11 cellular contexts compared by ENCODE assay signal in the genomic region with DNA sequence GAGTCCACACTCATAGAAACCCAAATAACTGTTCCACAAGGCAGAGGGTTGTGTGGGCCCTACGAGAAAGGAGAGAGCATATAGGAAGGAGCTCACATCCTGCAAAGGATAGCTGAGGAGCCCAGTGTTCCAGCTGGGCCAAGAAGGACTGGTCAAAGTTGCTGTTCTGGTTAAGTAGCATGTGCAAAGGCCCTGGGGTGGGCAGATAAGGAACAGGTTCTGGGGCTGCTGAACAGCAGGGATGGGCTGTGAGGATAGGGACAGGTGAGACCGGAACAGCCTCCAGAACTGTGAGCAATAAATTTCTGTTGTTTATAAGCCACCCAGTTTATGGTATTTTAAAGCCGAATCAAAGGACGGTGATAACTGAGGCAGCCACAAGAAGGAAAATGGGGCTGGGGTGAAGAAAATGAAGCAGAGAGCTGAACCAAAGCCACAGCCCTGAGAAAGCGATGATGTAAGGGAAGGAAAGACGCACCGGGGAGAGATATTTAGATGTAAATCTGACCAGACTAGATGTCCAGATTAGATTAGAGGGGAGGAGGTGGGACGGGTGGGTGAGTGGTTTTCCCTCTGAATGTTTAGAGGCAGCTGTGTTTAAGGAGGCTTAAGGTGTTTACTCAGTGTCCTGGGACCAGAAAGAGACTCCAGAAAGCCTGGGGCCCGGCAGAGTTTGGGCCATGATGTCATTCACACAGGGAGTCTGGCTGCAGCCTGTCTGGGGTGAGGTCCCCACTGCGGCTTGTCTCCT.
A peak's percentile ranks its signal among the peaks of the same experiment; 100 is the strongest.
DNase-seq lines count a peak whose midpoint lies in the region; ATAC-seq and TF ChIP-seq lines count a peak whose summit lies in the region.
"Had no signal": no experiment of that assay in that cellular context is flagged by ENCODE, and none has a peak within 500 bp of the region (broad histone marks: within the 10 kb centered on the region; RNA-seq: fewer than 3 reads in every experiment).

No MANE protein-coding gene starts in this region.

- H3K27me3 Mint-ChIP-seq in central memory CD8-positive, alpha-beta T cell: no peaks in the 10 kb centered on the region

- DNase-seq in NCI-H69 (lab: John Stamatoyannopoulos, UW) (peak; percentile 70), mucosa of gallbladder (ENCODE audit: low spot score) (no peak), NCI-H1694 treated with DMSO at 0.1 percent for 48 hours (lab: John Stamatoyannopoulos, UW) (no peak), right atrium auricular region (ENCODE audit: low spot score) (no peak), MG63 (no peak)
- peak; percentile 35 to 45 for DNase-seq in activated CD8-positive, alpha-beta memory T cell treated with anti-CD3 and anti-CD28 coated beads for 4 hours (ENCODE audit: low read depth in 2 of 2)
- peak; percentile 39 to 51 for DNase-seq in central memory CD8-positive, alpha-beta T cell (ENCODE audit: low spot score in 2 of 2)
- DNase-seq in stimulated activated CD8-positive, alpha-beta memory T cell treated with anti-CD3 and anti-CD28 coated beads, Interleukin-2, amount 100 ng/mL, for 48 hours (ENCODE audit: low read depth in 2 of 2): peak; percentile 18 to 21
- DNase-seq: amniotic stem cell, mesendoderm had no signal

- no peaks in the 10 kb centered on the region for H3K27me3 ChIP-seq in right atrium auricular region
- H3K27me3 ChIP-seq in MG63: no peaks in the 10 kb centered on the region

- H3K27ac Mint-ChIP-seq in central memory CD8-positive, alpha-beta T cell (ENCODE audit: low read depth): peak overlapping the region; percentile 95

- ATAC-seq in central memory CD8-positive, alpha-beta T cell (replicated peaks; ENCODE audit: extremely low read depth, poor library complexity, severe bottlenecking): peak; percentile 84

- peak overlapping the region; percentile 18 for H3K4me3 Mint-ChIP-seq in central memory CD8-positive, alpha-beta T cell

- TF ChIP-seq CTCF in right atrium auricular region (IDR thresholded peaks at IDR 0.05): no peak

- H3K9me3 ChIP-seq in right atrium auricular region (peaks cover 0 to 20% of the 10 kb centered on the region in 2 donors), MG63 (no peaks in the 10 kb centered on the region)

- H3K4me1 Mint-ChIP-seq in central memory CD8-positive, alpha-beta T cell: peaks cover 26% of the 10 kb centered on the region

- H3K4me3 ChIP-seq in right atrium auricular region: no peak overlapping the region
- no peak overlapping the region for H3K4me3 ChIP-seq in MG63

- H3K36me3 Mint-ChIP-seq in central memory CD8-positive, alpha-beta T cell (ENCODE audit: insufficient read depth): peaks cover 3% of the 10 kb centered on the region

- H3K36me3 ChIP-seq in right atrium auricular region: no peaks in the 10 kb centered on the region
- H3K36me3 ChIP-seq in MG63: no peaks in the 10 kb centered on the region

- H3K9me3 Mint-ChIP-seq in central memory CD8-positive, alpha-beta T cell: no peaks in the 10 kb centered on the region

- H3K4me1 ChIP-seq in right atrium auricular region: no peaks in the 10 kb centered on the region

- no peak overlapping the region for H3K27ac ChIP-seq in right atrium auricular region
- H3K27ac ChIP-seq: KMS-11 had no signal

Comparison
In these comparisons a context has a peak if more than half of its experiments do, and no peak if none do; other contexts are left out.
1. DNase-seq: peak in NCI-H69 (single experiment), activated CD8-positive, alpha-beta memory T cell treated with anti-CD3 and anti-CD28 coated beads for 4 hours (2 of 2), central memory CD8-positive, alpha-beta T cell (2 of 2) and stimulated activated CD8-positive, alpha-beta memory T cell treated with anti-CD3 and anti-CD28 coated beads, Interleukin-2, amount 100 ng/mL, for 48 hours (2 of 2); none in mucosa of gallbladder (single experiment), NCI-H1694 treated with DMSO at 0.1 percent for 48 hours (single experiment), right atrium auricular region (single experiment) and MG63 (single experiment).